8 cellular contexts compared by ENCODE assay signal in the genomic region with DNA sequence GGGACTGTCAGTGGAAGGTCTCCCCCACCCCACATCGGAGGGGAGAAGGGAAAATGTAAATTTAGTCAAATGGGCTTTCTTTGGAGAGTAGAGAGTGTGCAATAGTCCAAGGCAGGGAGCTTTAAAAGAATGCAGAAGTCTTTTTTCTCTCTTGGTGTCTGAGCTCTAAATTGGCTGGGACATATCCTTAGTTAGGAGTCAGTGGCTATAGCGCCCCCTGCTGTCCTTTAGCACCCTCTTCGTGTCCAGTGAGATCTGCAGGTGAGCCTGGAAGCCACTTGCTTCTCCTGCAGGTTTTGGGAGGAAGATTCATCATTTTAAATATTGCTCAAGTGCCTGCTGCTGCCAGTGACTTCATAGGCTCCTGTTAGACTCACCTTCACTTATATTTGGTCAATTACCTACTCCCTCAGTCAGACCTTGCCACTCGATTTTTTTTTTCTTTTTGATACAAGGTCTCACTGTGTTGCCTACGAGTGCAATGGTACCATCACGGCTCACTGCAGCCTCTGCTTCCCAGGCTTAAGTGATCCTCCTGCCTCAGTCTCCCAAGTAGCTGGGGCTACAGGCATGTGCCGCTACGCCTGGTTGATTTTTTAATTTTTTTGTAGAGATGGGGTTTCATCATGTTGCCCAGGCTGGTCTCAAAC.
DNase-seq lines count a peak whose midpoint lies in the region; ATAC-seq and TF ChIP-seq lines count a peak whose summit lies in the region.

No MANE protein-coding gene starts in this region.

- H2BK120ac ChIP-seq in neuronal stem cell (ENCODE audit: low read depth, low read length) = no peak overlapping the region

- no peaks in the 10 kb centered on the region for H3K9me3 Mint-ChIP-seq in activated T-cell treated with anti-CD3 and anti-CD28 coated beads, Interleukin-2, amount 50 U/mL, for 4 hours

- no peak overlapping the region for H3K18ac ChIP-seq in neuronal stem cell (ENCODE audit: low read length)

- no peak overlapping the region for H3K4me2 ChIP-seq in neuronal stem cell (ENCODE audit: insufficient read depth, low read length, poor library complexity, severe bottlenecking)

- no peak overlapping the region for H2AFZ ChIP-seq in neuronal stem cell (ENCODE audit: low read length)

- H3K23ac ChIP-seq in neuronal stem cell (ENCODE audit: low read depth, low read length, poor library complexity) = no peak overlapping the region

- no peak overlapping the region for H3K4me3 Mint-ChIP-seq in activated T-cell treated with anti-CD3 and anti-CD28 coated beads, Interleukin-2, amount 50 U/mL, for 4 hours

- WGBS in neuronal stem cell (ENCODE audit: extremely low coverage in 2 of 2, insufficient read length in 2 of 2, insufficient replicate concordance in 1 of 2), 2 donors = no CpG with 5 or more reads among the region's 8 CpGs
- 47 to 56% (median 54%) methylated on average over 8 of the region's 8 CpGs for WGBS in stomach, 5 donors

- H3K4me1 ChIP-seq in neuronal stem cell (ENCODE audit: control insufficient read depth in 2 of 2, insufficient read depth in 1 of 2, low read depth in 1 of 2, low read length in 2 of 2) (no peaks in the 10 kb centered on the region), stomach (peaks cover 0 to 26% (median 10%) of the 10 kb centered on the region in 4 donors)

- DNase-seq in DMS114 treated with DMSO at 0.1 percent for 48 hours (lab: John Stamatoyannopoulos, UW; ENCODE audit: unreplicated experiment) = peak; percentile 24
- DNase-seq in HT1080 (ENCODE audit: low read depth) = peak; percentile 27
- DNase-seq in OCI-M1 (lab: John Stamatoyannopoulos, UW) = peak; percentile 94
- DNase-seq in activated T-cell treated with anti-CD3 and anti-CD28 coated beads, Interleukin-2, amount 50 U/mL, for 4 hours = peak; percentile 81
- peak; percentile 27 for DNase-seq in fibroblast of peridontal ligament (ENCODE audit: extremely low read depth)
- DNase-seq in neuronal stem cell (ENCODE audit: low spot score) = peak; percentile 77
- peak; percentile 85 for DNase-seq in stomach

- H2BK15ac ChIP-seq in neuronal stem cell (ENCODE audit: low read length) = no peak overlapping the region

- ATAC-seq in activated T-cell treated with anti-CD3 and anti-CD28 coated beads, Interleukin-2, amount 50 U/mL, for 4 hours = no peak
- ATAC-seq in GM21423 (IDR thresholded peaks at IDR 0.05; ENCODE audit: unreplicated experiment) = no peak

- H4K91ac ChIP-seq in neuronal stem cell (ENCODE audit: low read depth, low read length, poor library complexity) = no peak overlapping the region

- peak in 5 of 7 experiments; percentile 66 to 75 (median 71) for TF ChIP-seq CTCF in stomach (IDR thresholded peaks at IDR 0.05)

- no peak overlapping the region for H3K14ac ChIP-seq in neuronal stem cell (ENCODE audit: low read length)

- H3K9me3 ChIP-seq in neuronal stem cell (replicated peaks in 1 of 2; ENCODE audit: control insufficient read depth in 2 of 2, insufficient read depth in 1 of 2, low read depth in 1 of 2, low read length in 2 of 2) = no peaks in the 10 kb centered on the region
- H3K9me3 ChIP-seq in stomach = no peaks in the 10 kb centered on the region

- no peak overlapping the region for H4K8ac ChIP-seq in neuronal stem cell (ENCODE audit: low read depth, low read length)

- TF ChIP-seq EP300 in stomach (IDR thresholded peaks at IDR 0.05) = no peak

- no peak overlapping the region for H3K4me3 ChIP-seq in neuronal stem cell (ENCODE audit: low read length in 2 of 2)
- H3K4me3 ChIP-seq in stomach = no peak overlapping the region

- H3K9ac ChIP-seq in neuronal stem cell (ENCODE audit: low read depth, low read length, poor library complexity) = no peak overlapping the region

- H2AK5ac ChIP-seq in neuronal stem cell (ENCODE audit: low read depth, low read length) = no peak overlapping the region

- intact Hi-C loops in stomach (cut with DNase I; ENCODE audit: low total_unique reads) = no loop called here

- no peaks in the 10 kb centered on the region for H3K36me3 ChIP-seq in neuronal stem cell (replicated peaks in 1 of 2; ENCODE audit: control insufficient read depth in 2 of 2, insufficient read depth in 2 of 2, low read length in 2 of 2)
- no peaks in the 10 kb centered on the region for H3K36me3 ChIP-seq in stomach

- H3K4ac ChIP-seq in neuronal stem cell (ENCODE audit: low read length) = no peak overlapping the region

- H3K36me3 Mint-ChIP-seq in activated T-cell treated with anti-CD3 and anti-CD28 coated beads, Interleukin-2, amount 50 U/mL, for 4 hours (ENCODE audit: insufficient read depth) = peaks cover 8% of the 10 kb centered on the region

- peaks cover 59% of the 10 kb centered on the region for H3K4me1 Mint-ChIP-seq in activated T-cell treated with anti-CD3 and anti-CD28 coated beads, Interleukin-2, amount 50 U/mL, for 4 hours (ENCODE audit: low read depth)

- no peaks in the 10 kb centered on the region for H3K27me3 ChIP-seq in neuronal stem cell (ENCODE audit: control insufficient read depth in 3 of 3, insufficient read depth in 3 of 3, low read depth in 1 of 3, low read length in 3 of 3)
- H3K27me3 ChIP-seq in stomach = peaks cover 0 to 6% (median 0%) of the 10 kb centered on the region in 3 donors

- no peaks in the 10 kb centered on the region for H3K79me1 ChIP-seq in neuronal stem cell (ENCODE audit: low read depth, low read length)

- no peaks in the 10 kb centered on the region for H3K27me3 Mint-ChIP-seq in activated T-cell treated with anti-CD3 and anti-CD28 coated beads, Interleukin-2, amount 50 U/mL, for 4 hours (ENCODE audit: low read depth)

- no peak overlapping the region for H2BK12ac ChIP-seq in neuronal stem cell (ENCODE audit: low read length)

- H2BK5ac ChIP-seq in neuronal stem cell (ENCODE audit: low read length) = no peak overlapping the region

- no peak for TF ChIP-seq POLR2A in stomach (IDR thresholded peaks at IDR 0.05)

- H3K27ac ChIP-seq in neuronal stem cell (replicated peaks; ENCODE audit: low read length) (no peak overlapping the region), stomach (no peak overlapping the region)

Comparison
In these comparisons a context has a peak if more than half of its experiments do, and no peak if none do; other contexts are left out.
1. DNase-seq: peak in every context shown above with its lines; median percentile 94 in OCI-M1; 85 in stomach; 81 in activated T-cell treated with anti-CD3 and anti-CD28 coated beads, Interleukin-2, amount 50 U/mL, for 4 hours; 77 in neuronal stem cell; 27 in HT1080; 27 in fibroblast of peridontal ligament; 24 in DMS114 treated with DMSO at 0.1 percent for 48 hours.